Comparison of ENCODE assay signal across 1 cellular context in genomic region chr9:19223724-19224123, GRCh38.
TF ChIP-seq lines count a peak whose summit lies in the region.

No MANE protein-coding gene starts in this region.

TF ChIP-seq in WTC11, 78 proteins besides CTCF, POLR2A, EP300 and RAD21 (continued from another document):
- TF ChIP-seq CBFB (CRISPR knock-in tag; IDR thresholded peaks at IDR 0.05; ENCODE audit: low read depth) (no peak), ZMAT4 (CRISPR knock-in tag; IDR thresholded peaks at IDR 0.05) (no peak)
TF ChIP-seq in WTC11: peak in this region for 0.
